8 cellular contexts compared by ENCODE assay signal in the genomic region with DNA sequence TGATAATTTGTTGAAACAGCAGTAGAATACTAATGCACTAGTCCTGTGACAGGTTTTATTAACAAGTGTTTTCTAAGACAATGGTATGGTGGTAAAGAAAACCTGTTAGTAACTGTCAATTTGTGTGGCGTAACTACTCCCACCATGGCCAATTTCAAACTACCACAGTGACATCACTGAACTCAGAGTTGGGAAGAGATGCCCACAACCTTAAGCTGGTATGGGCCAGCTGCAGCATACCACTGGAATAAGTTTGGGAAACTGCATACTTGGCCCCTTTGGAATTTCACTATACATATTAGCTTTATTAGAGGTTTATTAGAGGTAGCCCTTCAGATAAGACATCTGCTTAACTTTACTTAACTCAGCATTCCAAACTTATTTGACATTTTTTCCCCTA.
"Had no signal": no experiment of that assay in that cellular context is flagged by ENCODE, and none has a peak within 500 bp of the region (broad histone marks: within the 10 kb centered on the region; RNA-seq: fewer than 3 reads in every experiment).

No MANE protein-coding gene starts in this region.

- ATAC-seq: HCT116 had no signal

- H3K36me3 ChIP-seq: HAP-1 had no signal

- H3K27me3 Mint-ChIP-seq: IgD-negative memory B cell had no signal

- H3K9me3 ChIP-seq: HAP-1 had no signal

- H3K9ac ChIP-seq: GM23248 had no signal

- H3K27ac ChIP-seq: GM23248 had no signal

- DNase-seq: GM23248, GOT3, H7, HFFc6, KBM-7 had no signal

- H3K9me3 Mint-ChIP-seq: HFFc6 had no signal

- H3K4me3 ChIP-seq: GM23248, HAP-1 had no signal

- H3K36me3 Mint-ChIP-seq: IgD-negative memory B cell had no signal

- H3K4me3 Mint-ChIP-seq: HFFc6, IgD-negative memory B cell had no signal

- H3K27ac Mint-ChIP-seq: HFFc6, IgD-negative memory B cell had no signal

- H2AFZ ChIP-seq: GM23248 had no signal
